ENCODE assay signal across 8 cellular contexts in the genomic region with DNA sequence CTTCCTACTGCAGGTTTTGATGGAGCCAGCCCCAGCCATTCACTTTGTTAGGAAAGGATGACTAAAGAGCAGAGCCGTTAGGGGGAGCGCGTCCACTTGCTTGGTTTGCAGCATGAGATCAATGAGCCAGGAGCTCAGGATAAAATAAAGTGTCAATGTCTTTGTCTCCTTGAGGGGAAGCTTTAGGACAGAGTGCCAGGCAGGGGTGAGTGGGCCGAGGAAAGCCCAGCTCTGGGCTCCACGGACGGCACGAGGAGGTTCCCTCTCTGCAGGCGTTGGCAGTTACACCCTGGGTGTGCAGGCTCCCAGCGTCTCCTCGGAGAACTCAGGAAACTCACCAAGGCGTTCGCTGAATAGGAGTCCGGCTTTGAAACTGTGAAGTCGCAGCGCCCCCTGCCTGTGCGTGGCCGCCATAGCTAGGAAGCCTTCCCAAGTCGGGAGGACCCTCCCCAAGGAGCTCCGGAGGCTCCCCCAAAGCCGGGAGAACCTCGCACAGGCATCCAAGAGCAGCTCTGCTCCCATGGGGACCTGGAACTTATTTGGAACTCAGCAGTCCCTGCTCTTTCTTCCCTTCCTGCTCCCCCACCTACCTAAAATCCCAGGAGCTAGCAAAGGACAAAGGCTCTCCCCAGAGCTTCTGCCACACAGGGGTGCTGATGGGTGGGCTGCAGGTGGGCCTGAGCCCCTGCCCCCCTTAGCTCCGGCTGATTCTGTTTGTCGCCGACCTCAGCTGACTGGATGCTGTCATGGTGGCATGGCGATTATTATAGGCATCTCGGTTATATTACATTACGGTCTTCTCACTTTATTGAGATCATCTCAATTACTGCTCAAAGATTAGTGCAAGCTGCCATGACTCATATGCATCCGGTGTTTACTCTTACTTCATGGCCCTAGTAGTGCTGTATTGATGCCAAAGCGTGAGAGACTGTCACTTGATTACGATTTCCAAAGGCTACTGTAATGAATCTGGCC. TPM values are rescaled to one million over a fixed set of nuclear protein-coding genes. Genes with fewer than 3 reads are reported as not detected.
A peak's percentile ranks its signal among the peaks of the same experiment; 100 is the strongest.
DNase-seq lines count a peak whose midpoint lies in the region; ATAC-seq, FAIRE-seq and TF ChIP-seq lines count a peak whose summit lies in the region.

No MANE protein-coding gene starts in this region.

- H3K4me1 ChIP-seq in RWPE2 (ENCODE audit: insufficient read depth, poor library complexity, severe bottlenecking): no peaks in the 10 kb centered on the region

- H3K9me3 ChIP-seq in RWPE2 (ENCODE audit: severe bottlenecking): no peaks in the 10 kb centered on the region

- TF ChIP-seq CTCF in LNCaP clone FGC (IDR thresholded peaks at IDR 0.05; ENCODE audit: control insufficient read depth, extremely low read depth, insufficient read depth) (peak; percentile 76), RWPE2 (IDR thresholded peaks at IDR 0.05; ENCODE audit: poor library complexity, severe bottlenecking) (peak; percentile 84)

- H3K4me3 ChIP-seq in LNCaP clone FGC (ENCODE audit: low read depth, low read length): no peak overlapping the region
- H3K4me3 ChIP-seq in RWPE2 (ENCODE audit: severe bottlenecking): no peak overlapping the region

- peaks cover 50% of the 10 kb centered on the region for H3K27me3 ChIP-seq in RWPE2 (ENCODE audit: insufficient read depth, poor library complexity, severe bottlenecking)

- no peak overlapping the region for H3K27ac ChIP-seq in RWPE2 (ENCODE audit: poor library complexity, severe bottlenecking)

- no peaks in the 10 kb centered on the region for H3K36me3 ChIP-seq in RWPE2 (ENCODE audit: low read depth)

- DNase-seq in GF-D8 (lab: John Stamatoyannopoulos, UW): peak; percentile 58
- DNase-seq in LNCaP clone FGC (ENCODE audit: low read depth): peak; percentile 49
- peak; percentile 70 for DNase-seq in RWPE2 (ENCODE audit: low spot score)
- peak; percentile 34 for DNase-seq in activated gamma-delta T cell (lab: John Stamatoyannopoulos, UW)
- DNase-seq in frontal cortex (ENCODE audit: low spot score in 2 of 2): peak; percentile 79 to 82
- peak; percentile 47 for DNase-seq in non-pigmented ciliary epithelial cell (ENCODE audit: low read depth)
- peak; percentile 67 for DNase-seq in stromal cell of bone marrow (ENCODE audit: low read depth)

- FAIRE-seq in frontal cortex (lab: Jason Lieb, UNC): no peak

- ATAC-seq in RWPE2 (ENCODE audit: low read depth): peak; percentile 90
- ATAC-seq in GM21825 (IDR thresholded peaks at IDR 0.05; ENCODE audit: unreplicated experiment): no peak

RNA-seq across cellular contexts. Expression of a gene that starts 34.4 kb away (rescaled TPM):
- 0.41 TPM for total RNA-seq in frontal cortex
